In genomic region chr1:32925360-32926142, GRCh38 we compare ENCODE assay signal across 8 cellular contexts. TPM values are rescaled to one million over a fixed set of nuclear protein-coding genes. Genes with fewer than 3 reads are reported as not detected.
DNase-seq lines count a peak whose midpoint lies in the region; ATAC-seq and TF ChIP-seq lines count a peak whose summit lies in the region.

No MANE protein-coding gene starts in this region.

- ATAC-seq in natural killer cell: peak in 2 of 3 donors; percentile 44 to 72
- ATAC-seq in HG03095 (IDR thresholded peaks at IDR 0.05; ENCODE audit: unreplicated experiment): no peak

- intact Hi-C loops in natural killer cell (cut with micrococcal nuclease) (no loop called here), ascending aorta (cut with DNase I) (no loop called here)

- H3K36me3 ChIP-seq in ascending aorta: no peaks in the 10 kb centered on the region

- H3K27ac ChIP-seq in ascending aorta: no peak overlapping the region

- peaks cover 49 to 57% of the 10 kb centered on the region in 2 donors for H3K27me3 Mint-ChIP-seq in natural killer cell (ENCODE audit: low read depth in 2 of 2)

- H3K9me3 Mint-ChIP-seq in natural killer cell: no peaks in the 10 kb centered on the region

- H3K27me3 ChIP-seq in ascending aorta: no peaks in the 10 kb centered on the region

- peak; percentile 47 for DNase-seq in EH (ENCODE audit: low read depth)
- DNase-seq in SHP77 treated with DMSO at 0.1 percent for 48 hours (lab: John Stamatoyannopoulos, UW): peak; percentile 12
- peak; percentile 48 for DNase-seq in epithelial cell of esophagus (ENCODE audit: low read depth)
- no peak for DNase-seq in natural killer cell
- DNase-seq in NCI-H146 treated with DMSO at 0.1 percent for 48 hours (lab: John Stamatoyannopoulos, UW; ENCODE audit: unreplicated experiment): no peak
- DNase-seq in cortex of kidney (lab: John Stamatoyannopoulos, UW): no peak
- DNase-seq in ascending aorta (ENCODE audit: low spot score in 2 of 2): no peak

- H3K4me3 ChIP-seq in epithelial cell of esophagus (ENCODE audit: low read length) (no peak overlapping the region), ascending aorta (peak overlapping the region in 1 of 2 donors; percentile 9)

- H3K9me3 ChIP-seq in ascending aorta: no peaks in the 10 kb centered on the region

- H3K36me3 Mint-ChIP-seq in natural killer cell: peaks cover 7% of the 10 kb centered on the region

- TF ChIP-seq CTCF in epithelial cell of esophagus (IDR thresholded peaks at IDR 0.05; ENCODE audit: insufficient read depth, low read depth, low read length, missing control alignments) (no peak), natural killer cell (IDR thresholded peaks at IDR 0.05) (no peak), ascending aorta (IDR thresholded peaks at IDR 0.05) (no peak)

- peaks cover 22 to 24% of the 10 kb centered on the region in 2 donors for H3K4me1 Mint-ChIP-seq in natural killer cell

- H3K27ac Mint-ChIP-seq in natural killer cell: peak overlapping the region; percentile 35 to 81

- H3K4me1 ChIP-seq in ascending aorta: peaks cover 0 to 4% of the 10 kb centered on the region in 2 donors

- peak overlapping the region; percentile 83 for H3K4me3 Mint-ChIP-seq in natural killer cell

RNA-seq across cellular contexts. Expression of gene TMEM54, which starts 24.4 kb away (rescaled TPM):
- total RNA-seq in natural killer cell (not detected), ascending aorta (60.9 TPM)

RNA-seq across cellular contexts. Expression of gene RNF19B, which starts 39.1 kb away (rescaled TPM):
- total RNA-seq in natural killer cell (100 to 1,000 TPM in 1 of 3 donors, 10 to 100 TPM in 2; 44.2 to 110 (median 54.3) TPM), ascending aorta (40.0 TPM)

RNA-seq across cellular contexts. Expression of gene HPCA, which starts 39.3 kb away (rescaled TPM):
- under 1 TPM in 1 of 3 donors, not detected in 2; 0.59 TPM for total RNA-seq in natural killer cell
- total RNA-seq in ascending aorta: not detected

RNA-seq across cellular contexts. Expression of gene FNDC5, which starts 54.8 kb away (rescaled TPM):
- under 1 TPM in 1 of 3 donors, not detected in 2; 0.36 TPM for total RNA-seq in natural killer cell
- total RNA-seq in ascending aorta: 8.9 TPM

Comparison
In these comparisons a context has a peak if more than half of its experiments do, and no peak if none do; other contexts are left out.
1. DNase-seq: peak in EH (single experiment), SHP77 treated with DMSO at 0.1 percent for 48 hours (single experiment) and epithelial cell of esophagus (single experiment); none in natural killer cell (single experiment), NCI-H146 treated with DMSO at 0.1 percent for 48 hours (single experiment), cortex of kidney (single experiment) and ascending aorta (0 of 2).
2. RNA of gene TMEM54, which starts 24.4 kb away (total RNA-seq): 60.9 TPM in ascending aorta (single experiment); not detected in natural killer cell; every median in the first group is over 10 times any median in the second.